In genomic region chr19:5977785-5978605, GRCh38 we compare ENCODE assay signal across 1 cellular context.
TF ChIP-seq lines count a peak whose summit lies in the region.

TSS of gene RANBP3 (minus strand) at chr19:5978140. CDS start at chr19:5978082, 58 bp downstream.

TF ChIP-seq in K562, 482 proteins besides CTCF, POLR2A, EP300 and RAD21 (continued from another document and continues in another):
- TF ChIP-seq MBD1 (CRISPR knock-in tag; IDR thresholded peaks at IDR 0.05) (no peak), HOXB6 (CRISPR knock-in tag; IDR thresholded peaks at IDR 0.05; ENCODE audit: borderline replicate concordance) (no peak), NFE2L1 (tag; IDR thresholded peaks at IDR 0.05; ENCODE audit: borderline replicate concordance, low read depth) (no peak), ZNF57 (CRISPR knock-in tag; IDR thresholded peaks at IDR 0.05) (no peak), CTCFL (IDR thresholded peaks at IDR 0.05; ENCODE audit: borderline replicate concordance, insufficient read depth, low read depth, low read length, poor library complexity, severe bottlenecking) (peak; percentile 58), ELF1 (tag; IDR thresholded peaks at IDR 0.05) (no peak), ZNF79 (CRISPR knock-in tag; IDR thresholded peaks at IDR 0.05; ENCODE audit: low read depth) (no peak), PHF8 (IDR thresholded peaks at IDR 0.05; ENCODE audit: borderline replicate concordance, low read length) (peak; percentile 85; the same call in 1 of the 2 replicates), ZBTB9 (CRISPR knock-in tag; IDR thresholded peaks at IDR 0.05) (peak; percentile 41), ZNF780A (CRISPR knock-in tag; IDR thresholded peaks at IDR 0.05) (no peak), KLF1 (tag; IDR thresholded peaks at IDR 0.05) (no peak), ZBTB17 (CRISPR knock-in tag; IDR thresholded peaks at IDR 0.05) (peak; percentile 23; the same call in 1 of the 2 replicates), ZNF589 (CRISPR knock-in tag; IDR thresholded peaks at IDR 0.05; ENCODE audit: low read depth) (no peak), MLLT1 (IDR thresholded peaks at IDR 0.05) (no peak), SMARCA4 (IDR thresholded peaks at IDR 0.05) (no peak), TSHZ1 (CRISPR knock-in tag; IDR thresholded peaks at IDR 0.05) (no peak), ZNF449 (CRISPR knock-in tag; IDR thresholded peaks at IDR 0.05) (no peak), YBX1 (IDR thresholded peaks at IDR 0.05) (no peak), BCL6 (CRISPR knock-in tag; IDR thresholded peaks at IDR 0.05) (no peak), TEAD1 (CRISPR knock-in tag; IDR thresholded peaks at IDR 0.05) (peak in 1 of 2 experiments; percentile 73; a peak in 1 of 4 replicates), ZNF785 (CRISPR knock-in tag; IDR thresholded peaks at IDR 0.05) (no peak), C11orf30 (IDR thresholded peaks at IDR 0.05; ENCODE audit: low read depth) (peak; percentile 93), THAP12 (CRISPR knock-in tag; IDR thresholded peaks at IDR 0.05) (peak; percentile 41), USF2 (CRISPR knock-in tag; IDR thresholded peaks at IDR 0.05) (no peak), NRF1 (conservative IDR thresholded peaks at IDR 0.05 in 1 of 2, IDR thresholded peaks at IDR 0.05 in 1 of 2) (peak; percentile 100), MLX (CRISPR knock-in tag; conservative IDR thresholded peaks at IDR 0.05) (0 out of 4 replicates have a peak, but pooled peaks of 1 of the 2 experiments have one; percentile 32), MITF (IDR thresholded peaks at IDR 0.05) (no peak), HDAC1 (IDR thresholded peaks at IDR 0.05) (peak in 1 of 2 experiments; percentile 65; a peak in 2 of 4 replicates), NR4A1 (CRISPR knock-in tag; IDR thresholded peaks at IDR 0.05) (peak; percentile 91; the same call in 1 of the 2 replicates), NR4A1 (tag; IDR thresholded peaks at IDR 0.05) (no peak), ZNF124 (CRISPR knock-in tag; IDR thresholded peaks at IDR 0.05) (no peak), MEF2D (tag; conservative IDR thresholded peaks at IDR 0.05; ENCODE audit: low read depth) (no peak), E2F8 (IDR thresholded peaks at IDR 0.05; ENCODE audit: low read depth, partially characterized antibody) (peak; percentile 96), ZNF134 (CRISPR knock-in tag; conservative IDR thresholded peaks at IDR 0.05) (no peak), ZSCAN32 (CRISPR knock-in tag; IDR thresholded peaks at IDR 0.05) (peak; percentile 51; the same call in 1 of the 2 replicates), NONO (IDR thresholded peaks at IDR 0.05; ENCODE audit: low read depth in 2 of 2, low read length in 1 of 2) (0 out of 4 replicates have a peak, but pooled peaks of 1 of the 2 experiments have one; percentile 26), SMARCA5 (IDR thresholded peaks at IDR 0.05) (no peak), KDM1A (IDR thresholded peaks at IDR 0.05) (no peak), CBFB (CRISPR knock-in tag; IDR thresholded peaks at IDR 0.05) (no peak), ZNF274 (IDR thresholded peaks at IDR 0.05; ENCODE audit: borderline replicate concordance, low read depth, low read length) (no peak)
